Comparison of ENCODE assay signal across 17 cellular contexts in the genomic region with DNA sequence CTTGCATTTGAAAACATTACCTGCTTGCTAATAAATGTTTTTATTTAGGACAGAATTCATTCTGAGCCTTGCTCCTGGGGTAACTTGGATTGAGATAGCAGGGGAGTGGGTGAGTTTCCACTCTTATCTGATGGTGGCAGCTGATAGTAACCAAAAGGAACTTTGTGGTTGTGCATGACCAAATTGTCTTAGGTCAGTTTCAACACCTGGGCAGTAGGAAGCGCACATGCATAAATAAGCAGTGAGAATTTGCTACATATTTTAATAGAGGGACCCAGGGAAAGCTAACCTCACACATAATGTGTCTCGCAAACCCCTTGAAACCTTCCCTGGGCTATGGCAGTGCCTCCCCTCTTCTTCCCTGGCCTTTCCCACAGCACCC.
DNase-seq lines count a peak whose midpoint lies in the region; ATAC-seq, FAIRE-seq and TF ChIP-seq lines count a peak whose summit lies in the region.
"Had no signal": no experiment of that assay in that cellular context is flagged by ENCODE, and none has a peak within 500 bp of the region (broad histone marks: within the 10 kb centered on the region; RNA-seq: fewer than 3 reads in every experiment).

No MANE protein-coding gene starts in this region.

- H3K9me3 ChIP-seq in GM12878 (replicated peaks; ENCODE audit: control insufficient read depth, insufficient read depth, low read length), result peaks cover 14% of the 10 kb centered on the region; the same call in 2 of the 3 replicates
- no peaks in the 10 kb centered on the region for H3K9me3 ChIP-seq in T-helper 17 cell (ENCODE audit: control insufficient read depth, low read length, poor library complexity, severe bottlenecking)
- no peaks in the 10 kb centered on the region for H3K9me3 ChIP-seq in right atrium auricular region
- H3K9me3 ChIP-seq in left lung, result no peaks in the 10 kb centered on the region

- H3K4me2 ChIP-seq in GM12878 (ENCODE audit: control insufficient read depth, insufficient read depth), result peak overlapping the region; percentile 67

- TF ChIP-seq EP300 in GM12878 (IDR thresholded peaks at IDR 0.05; ENCODE audit: borderline replicate concordance in 1 of 2, control insufficient read depth in 1 of 2, low read depth in 2 of 2, low read length in 2 of 2), result peak; percentile 76 to 83

- no peak for TF ChIP-seq POLR2A in GM12892 (IDR thresholded peaks at IDR 0.05; ENCODE audit: low read depth, low read length)
- TF ChIP-seq POLR2A in GM12878 (IDR thresholded peaks at IDR 0.05; ENCODE audit: low read depth, low read length), result no peak

- H4K20me1 ChIP-seq in GM12878 (ENCODE audit: control insufficient read depth, insufficient read depth), result no peaks in the 10 kb centered on the region

- no peaks in the 10 kb centered on the region for H3K79me2 ChIP-seq in GM12878 (ENCODE audit: control insufficient read depth, insufficient read depth, low read length)

- DNase-seq in GM12892 (ENCODE audit: insufficient read length) (no peak), GM12878 (ENCODE audit: low read depth, low spot score) (peak; percentile 82), T-helper 17 cell (no peak), coronary artery (ENCODE audit: low spot score) (no peak), right atrium auricular region (ENCODE audit: low spot score) (no peak), left lung (no peak)
- DNase-seq: C1 segment of cervical spinal cord, foreskin melanocyte, NCI-H82, right cardiac atrium had no signal

- TF ChIP-seq CTCF in GM12878 (IDR thresholded peaks at IDR 0.05 in 2 of 3, conservative IDR thresholded peaks at IDR 0.05 in 1 of 3; ENCODE audit: control insufficient read depth in 2 of 3, extremely low read depth in 1 of 3, insufficient read depth in 1 of 3, low read depth in 3 of 3, low read length in 3 of 3) (peak in 1 of 3 experiments; percentile 16; a peak in 2 of 6 replicates), coronary artery (IDR thresholded peaks at IDR 0.05) (no peak), right atrium auricular region (IDR thresholded peaks at IDR 0.05) (no peak), left lung (IDR thresholded peaks at IDR 0.05) (no peak)

- no peak overlapping the region for H3K27ac Mint-ChIP-seq in T-helper 17 cell
- H3K27ac Mint-ChIP-seq: activated T-helper 1 cell treated with anti-CD3 and anti-CD28 coated beads, Interleukin-12 subunit alpha, Interleukin-12 subunit beta, Interleukin-2, Interleukin-4 antibody, amounts not matched to agents 30 ng/mL and 10 ng/mL and 1 ng/mL, durations not matched to agents 14 hours and 24 hours and 36 hours had no signal

- H3K4me3 ChIP-seq in GM12878, result 0 out of 2 replicates have a peak overlapping the region, but pooled peaks have one; percentile 31
- no peak overlapping the region for H3K4me3 ChIP-seq in coronary artery
- no peak overlapping the region for H3K4me3 ChIP-seq in right atrium auricular region
- no peak overlapping the region for H3K4me3 ChIP-seq in left lung

- ATAC-seq in GM19438 (IDR thresholded peaks at IDR 0.05; ENCODE audit: low read depth, unreplicated experiment) (peak; percentile 37), HG03175 (IDR thresholded peaks at IDR 0.05; ENCODE audit: unreplicated experiment) (peak; percentile 34), GM12878 (peak; percentile 18), T-helper 17 cell (no peak), left lung (no peak)
- ATAC-seq: activated CD4-positive, CD25-positive, alpha-beta regulatory T cell treated with anti-CD3 and anti-CD28 coated beads, Interleukin-2, amount 50 U/mL, for 24 hours; right cardiac atrium; SK-N-SH treated with all-trans-retinoic acid at 6 μM for 48 hours had no signal

- H3K36me3 ChIP-seq in GM12878 (ENCODE audit: control insufficient read depth in 2 of 2, insufficient read depth in 2 of 2, low read length in 1 of 2) (no peaks in the 10 kb centered on the region), right atrium auricular region (no peaks in the 10 kb centered on the region), left lung (no peaks in the 10 kb centered on the region)

- H3K27me3 ChIP-seq in GM12878 (replicated peaks in 1 of 2; ENCODE audit: control insufficient read depth in 2 of 2, insufficient read depth in 2 of 2, low read length in 1 of 2) (no peaks in the 10 kb centered on the region), right atrium auricular region (no peaks in the 10 kb centered on the region), left lung (no peaks in the 10 kb centered on the region)

- no peak overlapping the region for H3K9ac ChIP-seq in GM12878 (ENCODE audit: control insufficient read depth, insufficient read depth, low read length)

- CTCF ChIA-PET in GM12878 (lab: Yijun Ruan, JAX), result interaction anchor here (1.0 to 21.9 kb wide), 11 partner anchors 9 to 284 kb away, joined by 3 to 714 read pairs (median 4); a partner anchor contains a TSS

- peaks cover 19% of the 10 kb centered on the region for H3K4me1 Mint-ChIP-seq in T-helper 17 cell

- H3K4me1 ChIP-seq in GM12878 (ENCODE audit: control insufficient read depth, insufficient read depth, low read length), result peaks cover 91% of the 10 kb centered on the region
- H3K4me1 ChIP-seq in right atrium auricular region, result peaks cover 0 to 6% of the 10 kb centered on the region in 2 donors
- peaks cover 5 to 93% of the 10 kb centered on the region in 2 donors for H3K4me1 ChIP-seq in left lung

- no peak overlapping the region for H3K4me3 Mint-ChIP-seq in T-helper 17 cell
- H3K4me3 Mint-ChIP-seq: activated T-helper 1 cell treated with anti-CD3 and anti-CD28 coated beads, Interleukin-12 subunit alpha, Interleukin-12 subunit beta, Interleukin-2, Interleukin-4 antibody, amounts not matched to agents 30 ng/mL and 10 ng/mL and 1 ng/mL, durations not matched to agents 14 hours and 24 hours and 36 hours had no signal

- RAD21 ChIA-PET in GM12878 (lab: Charles Lee; ENCODE audit: unreplicated experiment), result interaction anchor here (1.2 to 20.1 kb wide), 5 partner anchors 115 to 286 kb away, joined by 3 to 396 read pairs (median 6); a partner anchor contains a TSS

- in situ Hi-C loops in GM12878 (cut with MboI), result no loop called here

- WGBS in GM12878 (ENCODE audit: insufficient coverage, insufficient replicate concordance, low lambda C conversion rate, missing lambda C conversion rate), result 0% methylated on average over 2 of the region's 2 CpGs

- H3K27ac ChIP-seq in GM12878 (ENCODE audit: control insufficient read depth, insufficient read depth) (peak overlapping the region; percentile 77), coronary artery (no peak overlapping the region), right atrium auricular region (no peak overlapping the region), left lung (peak overlapping the region in 1 of 2 donors; percentile 97)

- BruUV-seq in GM12878 (replicated peaks; lab: Mats Ljungman, UMichigan), result no TSS peak

- TF ChIP-seq RAD21 in GM12878 (IDR thresholded peaks at IDR 0.05; ENCODE audit: insufficient read depth, low read depth, low read length), result peak; percentile 51; the same call in 1 of the 2 replicates

- SMC1A ChIA-PET in GM12878 (lab: Charles Lee; ENCODE audit: uncharacterized antibody, unreplicated experiment), result interaction anchor here (0.8 to 23.6 kb wide), 10 partner anchors 9 to 332 kb away, joined by 3 to 581 read pairs (median 4); a partner anchor contains a TSS

- H3K36me3 Mint-ChIP-seq in T-helper 17 cell (ENCODE audit: low read depth), result no peaks in the 10 kb centered on the region

- POLR2A ChIA-PET in GM12878 (lab: Charles Lee), result interaction anchor here (0.6 to 1.2 kb wide), 5 partner anchors 94 to 230 kb away, joined by 3 read pairs; no protein-coding TSS in a partner anchor

- peak; percentile 92 for FAIRE-seq in GM12892 (lab: Jason Lieb, UNC)
- peak; percentile 52 for FAIRE-seq in GM12878 (lab: Jason Lieb, UNC)
- FAIRE-seq: astrocyte, islet of Langerhans had no signal

- no peak overlapping the region for H2AFZ ChIP-seq in GM12878 (ENCODE audit: control insufficient read depth, low read depth, low read length)

- intact Hi-C loops in GM12878 (cut with micrococcal nuclease; ENCODE audit: unreplicated experiment) (loop anchor here (5.0 to 10.0 kb wide), 2 partner anchors 205 to 442 kb away; no protein-coding TSS in a partner anchor), left lung (cut with DNase I) (no loop called here)

- H3K27me3 Mint-ChIP-seq in T-helper 17 cell, result no peaks in the 10 kb centered on the region

TF ChIP-seq in GM12878, 131 proteins besides CTCF, POLR2A, EP300 and RAD21 (continues in another document):
- TF ChIP-seq NR2F1 (conservative IDR thresholded peaks at IDR 0.05), result peak; percentile 53; the same call in 1 of the 2 replicates
- no peak for TF ChIP-seq ZNF622 (IDR thresholded peaks at IDR 0.05)
- TF ChIP-seq, protein P1, sequence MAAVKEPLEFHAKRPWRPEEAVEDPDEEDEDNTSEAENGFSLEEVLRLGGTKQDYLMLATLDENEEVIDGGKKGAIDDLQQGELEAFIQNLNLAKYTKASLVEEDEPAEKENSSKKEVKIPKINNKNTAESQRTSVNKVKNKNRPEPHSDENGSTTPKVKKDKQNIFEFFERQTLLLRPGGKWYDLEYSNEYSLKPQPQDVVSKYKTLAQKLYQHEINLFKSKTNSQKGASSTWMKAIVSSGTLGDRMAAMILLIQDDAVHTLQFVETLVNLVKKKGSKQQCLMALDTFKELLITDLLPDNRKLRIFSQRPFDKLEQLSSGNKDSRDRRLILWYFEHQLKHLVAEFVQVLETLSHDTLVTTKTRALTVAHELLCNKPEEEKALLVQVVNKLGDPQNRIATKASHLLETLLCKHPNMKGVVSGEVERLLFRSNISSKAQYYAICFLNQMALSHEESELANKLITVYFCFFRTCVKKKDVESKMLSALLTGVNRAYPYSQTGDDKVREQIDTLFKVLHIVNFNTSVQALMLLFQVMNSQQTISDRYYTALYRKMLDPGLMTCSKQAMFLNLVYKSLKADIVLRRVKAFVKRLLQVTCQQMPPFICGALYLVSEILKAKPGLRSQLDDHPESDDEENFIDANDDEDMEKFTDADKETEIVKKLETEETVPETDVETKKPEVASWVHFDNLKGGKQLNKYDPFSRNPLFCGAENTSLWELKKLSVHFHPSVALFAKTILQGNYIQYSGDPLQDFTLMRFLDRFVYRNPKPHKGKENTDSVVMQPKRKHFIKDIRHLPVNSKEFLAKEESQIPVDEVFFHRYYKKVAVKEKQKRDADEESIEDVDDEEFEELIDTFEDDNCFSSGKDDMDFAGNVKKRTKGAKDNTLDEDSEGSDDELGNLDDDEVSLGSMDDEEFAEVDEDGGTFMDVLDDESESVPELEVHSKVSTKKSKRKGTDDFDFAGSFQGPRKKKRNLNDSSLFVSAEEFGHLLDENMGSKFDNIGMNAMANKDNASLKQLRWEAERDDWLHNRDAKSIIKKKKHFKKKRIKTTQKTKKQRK (IDR thresholded peaks at IDR 0.05; ENCODE audit: low read depth, low read length), result no peak

Comparison
In these comparisons a context has a peak if more than half of its experiments do, and no peak if none do; other contexts are left out.
1. ATAC-seq: peak in GM19438 (single experiment), HG03175 (single experiment) and GM12878 (single experiment); none in T-helper 17 cell (single experiment) and left lung (single experiment).